ENCODE assay signal across 14 cellular contexts in the genomic region with DNA sequence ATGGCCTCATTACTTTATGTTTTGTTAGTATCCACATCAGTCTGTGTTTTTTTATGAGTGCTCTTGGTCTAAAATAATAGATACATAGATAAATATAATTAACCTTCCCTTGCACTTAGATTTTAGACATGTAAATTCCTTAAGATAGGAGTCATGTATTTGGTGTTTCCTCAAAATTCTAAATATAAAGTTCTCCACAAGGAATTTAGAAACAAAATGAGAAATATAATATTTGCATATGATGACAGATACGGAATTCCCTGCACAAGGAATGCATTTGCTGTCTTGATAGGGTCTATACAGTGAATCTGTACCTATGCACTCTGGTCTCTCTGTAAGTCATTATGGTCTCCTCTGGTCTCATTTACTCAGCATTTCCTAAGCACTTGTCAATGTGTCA.
DNase-seq lines count a peak whose midpoint lies in the region; ATAC-seq and TF ChIP-seq lines count a peak whose summit lies in the region.
"Had no signal": no experiment of that assay in that cellular context is flagged by ENCODE, and none has a peak within 500 bp of the region (broad histone marks: within the 10 kb centered on the region; RNA-seq: fewer than 3 reads in every experiment).

No MANE protein-coding gene starts in this region.

- H3K27me3 ChIP-seq in H9 (ENCODE audit: insufficient read depth, low read length): no peaks in the 10 kb centered on the region
- no peaks in the 10 kb centered on the region for H3K27me3 ChIP-seq in left ventricle myocardium inferior (ENCODE audit: low read depth)

- no peaks in the 10 kb centered on the region for H4K20me1 ChIP-seq in H9 (ENCODE audit: control insufficient read depth, insufficient read depth, insufficient read length)

- H3K9me3 ChIP-seq in H9 (ENCODE audit: control insufficient read depth, low read depth, low read length) (no peaks in the 10 kb centered on the region), T-helper 17 cell (ENCODE audit: control insufficient read depth, low read length, poor library complexity, severe bottlenecking) (no peaks in the 10 kb centered on the region), left ventricle myocardium inferior (replicated peaks) (no peaks in the 10 kb centered on the region)

- no peak overlapping the region for H3K27ac ChIP-seq in H9 (ENCODE audit: insufficient read length, low read depth, low read length)
- no peak overlapping the region for H3K27ac ChIP-seq in left ventricle myocardium inferior (replicated peaks)

- H3K56ac ChIP-seq in H9 (ENCODE audit: insufficient read length, low read depth, low read length): no peak overlapping the region

- H3K14ac ChIP-seq in H9 (ENCODE audit: insufficient read depth, low read length): no peak overlapping the region

- no peak overlapping the region for H2BK20ac ChIP-seq in H9 (ENCODE audit: low read depth, low read length, poor library complexity, severe bottlenecking)

- H3K4me1 Mint-ChIP-seq in H9 (no peaks in the 10 kb centered on the region; a peak in 1 of 4 replicates), T-helper 17 cell (peaks cover 26% of the 10 kb centered on the region)
- peaks cover 26% of the 10 kb centered on the region for H3K4me1 Mint-ChIP-seq in activated T-cell treated with anti-CD3 and anti-CD28 coated beads, Interleukin-2, amount 50 U/mL, for 72 hours (ENCODE audit: low read depth)

- H2BK12ac ChIP-seq in H9 (ENCODE audit: insufficient read length, low read depth, low read length): no peak overlapping the region

- H3K4me2 ChIP-seq in H9 (ENCODE audit: insufficient read depth, insufficient read length, low read length): no peak overlapping the region

- H3T11ph ChIP-seq in H9 (ENCODE audit: low read length): no peak overlapping the region

- H3K36me3 Mint-ChIP-seq in H9 (ENCODE audit: insufficient read depth in 1 of 3, low read depth in 3 of 3) (peaks cover 2 to 23% (median 17%) of the 10 kb centered on the region in 3 experiments; a peak in 5 of 7 replicates), T-helper 17 cell (ENCODE audit: low read depth) (peaks cover 14% of the 10 kb centered on the region)
- peaks cover 1 to 6% of the 10 kb centered on the region in 2 donors for H3K36me3 Mint-ChIP-seq in activated T-cell treated with anti-CD3 and anti-CD28 coated beads, Interleukin-2, amount 50 U/mL, for 72 hours (ENCODE audit: insufficient read depth in 2 of 2)

- no peaks in the 10 kb centered on the region for H3K23me2 ChIP-seq in H9 (ENCODE audit: insufficient read length, low read depth, low read length, poor library complexity, severe bottlenecking)

- H4K5ac ChIP-seq in H9 (ENCODE audit: insufficient read length, low read depth, low read length): no peak overlapping the region

- ATAC-seq in T-helper 17 cell: no peak
- no peak for ATAC-seq in activated T-cell treated with anti-CD3 and anti-CD28 coated beads, Interleukin-2, amount 50 U/mL, for 72 hours (replicated peaks in 1 of 2)

- H2BK120ac ChIP-seq in H9 (ENCODE audit: low read depth, low read length, poor library complexity, severe bottlenecking): no peak overlapping the region

- peak overlapping the region; percentile 4 for H3K9ac ChIP-seq in H9 (ENCODE audit: extremely low read depth, insufficient read length, low read length)

- WGBS in H9 (ENCODE audit: extremely low coverage, insufficient read length, low lambda C conversion rate): no CpG with 5 or more reads among the region's 1 CpG

- peaks cover 9% of the 10 kb centered on the region for H3K79me1 ChIP-seq in H9 (ENCODE audit: insufficient read depth, low read depth, low read length, poor library complexity, severe bottlenecking)

- H3K9me3 Mint-ChIP-seq in H9: no peaks in the 10 kb centered on the region
- H3K9me3 Mint-ChIP-seq in activated T-cell treated with anti-CD3 and anti-CD28 coated beads, Interleukin-2, amount 50 U/mL, for 72 hours: no peaks in the 10 kb centered on the region
- H3K9me3 Mint-ChIP-seq: CD4-positive, alpha-beta T cell had no signal

- intact Hi-C loops in left ventricle myocardium inferior (cut with micrococcal nuclease): no loop called here

- H3K23ac ChIP-seq in H9 (ENCODE audit: insufficient read length, low read depth, low read length): no peak overlapping the region

- TF ChIP-seq CTCF in H9 (conservative IDR thresholded peaks at IDR 0.05) (no peak), left ventricle myocardium inferior (IDR thresholded peaks at IDR 0.05; ENCODE audit: borderline replicate concordance) (no peak)

- H2BK5ac ChIP-seq in H9 (ENCODE audit: insufficient read length, low read length): no peak overlapping the region

- no peak overlapping the region for H4K91ac ChIP-seq in H9 (ENCODE audit: insufficient read length, low read depth, low read length)

- H3K4ac ChIP-seq in H9 (ENCODE audit: low read depth, low read length): no peak overlapping the region

- no peak overlapping the region for H4K8ac ChIP-seq in H9 (replicated peaks; ENCODE audit: insufficient read length, low read depth, low read length)

- no peak overlapping the region for H2AK5ac ChIP-seq in H9 (ENCODE audit: insufficient read length, low read length)

- peaks cover 19% of the 10 kb centered on the region for H3K36me3 ChIP-seq in left ventricle myocardium inferior

- DNase-seq in EH (ENCODE audit: low read depth): peak; percentile 57
- no peak for DNase-seq in H9
- no peak for DNase-seq in T-helper 17 cell
- peak; percentile 22 for DNase-seq in fibroblast of peridontal ligament (ENCODE audit: extremely low read depth)
- no peak for DNase-seq in Ammon's horn (ENCODE audit: low spot score)
- no peak for DNase-seq in activated T-cell treated with anti-CD3 and anti-CD28 coated beads, Interleukin-2, amount 50 U/mL, for 72 hours
- no peak for DNase-seq in NCI-H2227 (lab: John Stamatoyannopoulos, UW; ENCODE audit: unreplicated experiment)
- DNase-seq in left ventricle myocardium inferior: no peak
- DNase-seq: ACHN; Calu3; CD4-positive, alpha-beta T cell; DMS79; GF-D8 had no signal

- H3K27me3 Mint-ChIP-seq in H9 (ENCODE audit: low read depth) (no peaks in the 10 kb centered on the region), T-helper 17 cell (no peaks in the 10 kb centered on the region)
- no peaks in the 10 kb centered on the region for H3K27me3 Mint-ChIP-seq in activated T-cell treated with anti-CD3 and anti-CD28 coated beads, Interleukin-2, amount 50 U/mL, for 72 hours (ENCODE audit: low read depth)
- H3K27me3 Mint-ChIP-seq: B cell; CD4-positive, alpha-beta T cell had no signal

- H3K4me3 ChIP-seq in left ventricle myocardium inferior: no peak overlapping the region

- no peaks in the 10 kb centered on the region for H3K4me1 ChIP-seq in H9 (ENCODE audit: insufficient read depth, low read length)
- H3K4me1 ChIP-seq in left ventricle myocardium inferior: peaks cover 9% of the 10 kb centered on the region

- H3K18ac ChIP-seq in H9 (ENCODE audit: insufficient read length, low read depth, low read length): no peak overlapping the region

- no peak overlapping the region for H3K27ac Mint-ChIP-seq in H9
- H3K27ac Mint-ChIP-seq in T-helper 17 cell: peak overlapping the region; percentile 14
- no peak overlapping the region for H3K27ac Mint-ChIP-seq in activated T-cell treated with anti-CD3 and anti-CD28 coated beads, Interleukin-2, amount 50 U/mL, for 72 hours
- H3K27ac Mint-ChIP-seq: B cell; CD4-positive, alpha-beta T cell had no signal

- H3K4me3 Mint-ChIP-seq in H9 (no peak overlapping the region), T-helper 17 cell (no peak overlapping the region)
- H3K4me3 Mint-ChIP-seq in activated T-cell treated with anti-CD3 and anti-CD28 coated beads, Interleukin-2, amount 50 U/mL, for 72 hours: no peak overlapping the region
- H3K4me3 Mint-ChIP-seq: B cell; CD4-positive, alpha-beta T cell had no signal

- H2AFZ ChIP-seq in H9 (ENCODE audit: low read length): no peak overlapping the region

- H2BK15ac ChIP-seq in H9 (ENCODE audit: low read depth, low read length): no peak overlapping the region

- peaks cover 2% of the 10 kb centered on the region; the same call in 1 of the 2 replicates for H3K79me2 ChIP-seq in H9 (ENCODE audit: insufficient read depth, low read length)

Comparison
In these comparisons a context has a peak if more than half of its experiments do, and no peak if none do; other contexts are left out.
1. DNase-seq: peak in EH (single experiment) and fibroblast of peridontal ligament (single experiment); none in H9 (single experiment), T-helper 17 cell (0 of 3), Ammon's horn (single experiment), activated T-cell treated with anti-CD3 and anti-CD28 coated beads, Interleukin-2, amount 50 U/mL, for 72 hours (0 of 2), NCI-H2227 (single experiment) and left ventricle myocardium inferior (single experiment).